Comparison of ENCODE assay signal across 8 cellular contexts in the genomic region with DNA sequence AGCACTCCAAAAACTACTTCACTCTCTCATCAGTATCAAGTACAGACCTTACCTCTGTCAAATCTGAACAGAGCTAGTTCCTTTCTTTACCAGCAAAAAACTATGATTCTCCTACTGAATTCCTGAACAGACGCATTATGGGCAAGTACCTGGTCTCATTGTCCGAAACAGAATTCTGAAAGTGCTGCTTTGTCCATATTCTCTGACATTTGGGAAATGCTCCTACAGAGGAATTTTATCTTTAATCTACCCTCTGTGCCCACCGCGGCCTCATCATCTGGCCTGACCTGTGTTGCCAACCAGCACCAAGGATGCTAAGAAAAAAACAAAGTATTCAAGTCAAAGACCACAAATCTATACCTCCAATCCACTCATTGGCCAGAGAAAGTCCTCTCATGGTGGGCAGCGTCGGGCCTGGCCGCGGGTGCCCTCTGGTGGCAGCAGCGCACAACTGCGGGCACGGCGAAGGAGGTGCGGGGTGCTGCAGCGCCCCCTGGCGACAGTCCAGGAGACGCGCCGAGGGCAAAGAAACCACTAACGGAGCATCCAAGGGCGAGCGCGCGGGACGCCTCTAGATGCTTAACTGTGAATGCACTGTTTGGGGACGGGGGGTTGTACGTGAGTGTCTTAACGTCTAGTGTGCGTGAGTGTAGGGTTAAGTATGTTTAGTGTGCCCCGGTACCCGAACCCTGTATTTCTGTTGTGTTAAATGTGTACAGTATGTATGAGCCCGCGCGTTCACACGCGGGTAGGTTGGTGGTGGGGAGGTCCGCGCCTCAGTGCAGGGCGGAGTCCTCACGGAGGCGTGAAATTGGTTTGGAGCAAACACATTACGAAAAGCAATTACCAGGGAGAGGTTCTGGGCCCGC. TPM values are rescaled to one million over a fixed set of nuclear protein-coding genes. Genes with fewer than 3 reads are reported as not detected.
DNase-seq lines count a peak whose midpoint lies in the region; ATAC-seq and TF ChIP-seq lines count a peak whose summit lies in the region.

No MANE protein-coding gene starts in this region.

- ATAC-seq in GM18909 (IDR thresholded peaks at IDR 0.05; ENCODE audit: poor library complexity, unreplicated experiment) (peak; percentile 70), HG03521 (IDR thresholded peaks at IDR 0.05; ENCODE audit: unreplicated experiment) (peak; percentile 55)
- peak; percentile 77 for ATAC-seq in stimulated activated naive CD8-positive, alpha-beta T cell treated with anti-CD3 and anti-CD28 coated beads, Interleukin-15, Interleukin-2, amounts not matched to agents 100 U/mL and 50 U/mL, for 24 hours

- no peak for TF ChIP-seq POLR2A in esophagus muscularis mucosa (IDR thresholded peaks at IDR 0.05; ENCODE audit: low read depth)

- H2AFZ ChIP-seq in neural cell (ENCODE audit: low read depth, low read length): no peak overlapping the region

- H3K9me2 ChIP-seq in neural cell (ENCODE audit: insufficient read depth, low read length): no peaks in the 10 kb centered on the region

- H3K9ac ChIP-seq in neural cell (ENCODE audit: low read length): no peak overlapping the region

- H3K36me3 ChIP-seq in BE2C (no peaks in the 10 kb centered on the region), esophagus muscularis mucosa (no peaks in the 10 kb centered on the region), neural cell (ENCODE audit: insufficient read depth, low read length) (no peaks in the 10 kb centered on the region)

- H3K27ac ChIP-seq in esophagus muscularis mucosa (replicated peaks in 1 of 4) (no peak overlapping the region), neural cell (ENCODE audit: low read length) (no peak overlapping the region)

- no peaks in the 10 kb centered on the region for H3K79me2 ChIP-seq in neural cell (replicated peaks; ENCODE audit: insufficient read depth, low read length)

- intact Hi-C loops in esophagus muscularis mucosa (cut with DNase I): loop anchor here (5.0 kb wide), 1 partner anchor 130 kb away; no protein-coding TSS in a partner anchor

- no peak overlapping the region for H3K4me2 ChIP-seq in neural cell (ENCODE audit: low read length)

- H3K9me3 ChIP-seq in BE2C: no peaks in the 10 kb centered on the region
- H3K9me3 ChIP-seq in esophagus muscularis mucosa: peaks cover 0 to 4% (median 0%) of the 10 kb centered on the region in 4 donors
- H3K9me3 ChIP-seq in neural cell (ENCODE audit: low read length): no peaks in the 10 kb centered on the region

- peak; percentile 100 for TF ChIP-seq CTCF in BE2C (IDR thresholded peaks at IDR 0.05; ENCODE audit: low read depth, low read length)
- TF ChIP-seq CTCF in esophagus muscularis mucosa (IDR thresholded peaks at IDR 0.05): peak in 2 of 3 experiments; percentile 100
- TF ChIP-seq CTCF in neural cell (IDR thresholded peaks at IDR 0.05; ENCODE audit: poor library complexity, severe bottlenecking): peak; percentile 100

- WGBS in esophagus muscularis mucosa: 23% methylated on average over 23 of the region's 42 CpGs

- peak; percentile 75 for DNase-seq in BE2C
- peak; percentile 64 for DNase-seq in OCI-M2 (lab: John Stamatoyannopoulos, UW; ENCODE audit: unreplicated experiment)
- peak; percentile 71 for DNase-seq in activated T-cell treated with anti-CD3 and anti-CD28 coated beads for 24 hours (ENCODE audit: low read depth)
- DNase-seq in esophagus muscularis mucosa (ENCODE audit: extremely low spot score): no peak
- DNase-seq in stimulated activated naive CD8-positive, alpha-beta T cell treated with anti-CD3 and anti-CD28 coated beads, Interleukin-15, Interleukin-2, amounts not matched to agents 100 U/mL and 50 U/mL, for 24 hours: peak; percentile 87

- no peaks in the 10 kb centered on the region for H3F3A ChIP-seq in neural cell (ENCODE audit: insufficient read depth, low read length, poor library complexity, severe bottlenecking)

- H3K4me1 ChIP-seq in BE2C (no peaks in the 10 kb centered on the region), esophagus muscularis mucosa (peaks cover 8 to 27% (median 12%) of the 10 kb centered on the region in 4 donors)

- H3K4me3 ChIP-seq in BE2C (ENCODE audit: low read depth, low read length) (no peak overlapping the region), esophagus muscularis mucosa (no peak overlapping the region), neural cell (ENCODE audit: low read length) (no peak overlapping the region)

- TF ChIP-seq RAD21 in neural cell (conservative IDR thresholded peaks at IDR 0.05): peak; percentile 87

- H4K20me1 ChIP-seq in neural cell (ENCODE audit: insufficient read depth): no peaks in the 10 kb centered on the region

- H3K27me3 ChIP-seq in BE2C: peaks cover 57% of the 10 kb centered on the region
- peaks cover 5 to 86% (median 15%) of the 10 kb centered on the region in 4 donors for H3K27me3 ChIP-seq in esophagus muscularis mucosa
- peaks cover 32% of the 10 kb centered on the region for H3K27me3 ChIP-seq in neural cell (ENCODE audit: insufficient read depth, low read depth, low read length)

- TF ChIP-seq EP300 in esophagus muscularis mucosa (IDR thresholded peaks at IDR 0.05) (no peak), neural cell (conservative IDR thresholded peaks at IDR 0.05; ENCODE audit: poor library complexity, severe bottlenecking) (no peak)

TF ChIP-seq in neural cell, 6 proteins besides CTCF, POLR2A, EP300 and RAD21:
- TF ChIP-seq, protein P1, sequence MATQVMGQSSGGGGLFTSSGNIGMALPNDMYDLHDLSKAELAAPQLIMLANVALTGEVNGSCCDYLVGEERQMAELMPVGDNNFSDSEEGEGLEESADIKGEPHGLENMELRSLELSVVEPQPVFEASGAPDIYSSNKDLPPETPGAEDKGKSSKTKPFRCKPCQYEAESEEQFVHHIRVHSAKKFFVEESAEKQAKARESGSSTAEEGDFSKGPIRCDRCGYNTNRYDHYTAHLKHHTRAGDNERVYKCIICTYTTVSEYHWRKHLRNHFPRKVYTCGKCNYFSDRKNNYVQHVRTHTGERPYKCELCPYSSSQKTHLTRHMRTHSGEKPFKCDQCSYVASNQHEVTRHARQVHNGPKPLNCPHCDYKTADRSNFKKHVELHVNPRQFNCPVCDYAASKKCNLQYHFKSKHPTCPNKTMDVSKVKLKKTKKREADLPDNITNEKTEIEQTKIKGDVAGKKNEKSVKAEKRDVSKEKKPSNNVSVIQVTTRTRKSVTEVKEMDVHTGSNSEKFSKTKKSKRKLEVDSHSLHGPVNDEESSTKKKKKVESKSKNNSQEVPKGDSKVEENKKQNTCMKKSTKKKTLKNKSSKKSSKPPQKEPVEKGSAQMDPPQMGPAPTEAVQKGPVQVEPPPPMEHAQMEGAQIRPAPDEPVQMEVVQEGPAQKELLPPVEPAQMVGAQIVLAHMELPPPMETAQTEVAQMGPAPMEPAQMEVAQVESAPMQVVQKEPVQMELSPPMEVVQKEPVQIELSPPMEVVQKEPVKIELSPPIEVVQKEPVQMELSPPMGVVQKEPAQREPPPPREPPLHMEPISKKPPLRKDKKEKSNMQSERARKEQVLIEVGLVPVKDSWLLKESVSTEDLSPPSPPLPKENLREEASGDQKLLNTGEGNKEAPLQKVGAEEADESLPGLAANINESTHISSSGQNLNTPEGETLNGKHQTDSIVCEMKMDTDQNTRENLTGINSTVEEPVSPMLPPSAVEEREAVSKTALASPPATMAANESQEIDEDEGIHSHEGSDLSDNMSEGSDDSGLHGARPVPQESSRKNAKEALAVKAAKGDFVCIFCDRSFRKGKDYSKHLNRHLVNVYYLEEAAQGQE (IDR thresholded peaks at IDR 0.05; ENCODE audit: borderline replicate concordance): no peak
- TF ChIP-seq SMC3 (conservative IDR thresholded peaks at IDR 0.05; ENCODE audit: poor library complexity): peak; percentile 97
TF ChIP-seq in neural cell: peak in this region for 1.

RNA-seq across cellular contexts. Expression of a gene that starts 5.0 kb away (rescaled TPM):
- not detected for polyA plus RNA-seq in BE2C (2012; ENCODE audit: insufficient read depth, insufficient read length, low read depth)
- not detected for total RNA-seq in esophagus muscularis mucosa
- polyA plus RNA-seq in neural cell: not detected in 2 replicates
- not detected in 2 replicates for polyA minus RNA-seq in neural cell

RNA-seq across cellular contexts. Expression of a gene that starts 14.5 kb away (rescaled TPM):
- not detected for polyA plus RNA-seq in BE2C (2012; ENCODE audit: insufficient read depth, insufficient read length, low read depth)
- total RNA-seq in esophagus muscularis mucosa: not detected
- not detected in 2 replicates for polyA plus RNA-seq in neural cell
- not detected in 2 replicates for polyA minus RNA-seq in neural cell

RNA-seq across cellular contexts. Expression of a gene that starts 37.8 kb away (rescaled TPM):
- polyA plus RNA-seq in BE2C (2012; ENCODE audit: insufficient read depth, insufficient read length, low read depth): not detected
- not detected for total RNA-seq in esophagus muscularis mucosa
- polyA plus RNA-seq in neural cell: not detected in 2 replicates
- polyA minus RNA-seq in neural cell: not detected in 2 replicates

RNA-seq across cellular contexts. Expression of a gene that starts 54.5 kb away (rescaled TPM):
- 64.7 TPM for polyA plus RNA-seq in BE2C (2012; ENCODE audit: insufficient read depth, insufficient read length, low read depth)
- 10 to 100 TPM; 33.8 to 53.2 (median 39.0) TPM for total RNA-seq in esophagus muscularis mucosa
- 32.7 and 45.8 TPM in 2 replicates for polyA plus RNA-seq in neural cell
- 37.7 and 39.2 TPM in 2 replicates for polyA minus RNA-seq in neural cell

RNA-seq across cellular contexts. Expression of a gene that starts 59.8 kb away (rescaled TPM):
- polyA plus RNA-seq in BE2C (2012; ENCODE audit: insufficient read depth, insufficient read length, low read depth): 37.1 TPM
- total RNA-seq in esophagus muscularis mucosa: 10 to 100 TPM; 23.7 to 39.4 (median 26.8) TPM
- polyA plus RNA-seq in neural cell: 22.1 and 22.5 TPM in 2 replicates
- 25.9 and 33.6 TPM in 2 replicates for polyA minus RNA-seq in neural cell
